ENCODE assay signal across 16 cellular contexts in genomic region chr17:11493947-11494346, GRCh38.
"Had no signal": no experiment of that assay in that cellular context is flagged by ENCODE, and none has a peak within 500 bp of the region (broad histone marks: within the 10 kb centered on the region; RNA-seq: fewer than 3 reads in every experiment).

No MANE protein-coding gene starts in this region.

- H3K9me3 ChIP-seq: tibial artery, uterus had no signal

- H3K27me3 Mint-ChIP-seq: activated naive CD4-positive, alpha-beta T cell treated with anti-CD3 and anti-CD28 coated beads, Interleukin-2, amount 50 U/mL, for 24 hours had no signal

- H3K4me3 Mint-ChIP-seq: activated CD8-positive, alpha-beta T cell treated with anti-CD3 and anti-CD28 coated beads, Interleukin-2, amount 10 ng/mL, durations not matched to agents 7 days and 5 days; activated naive CD4-positive, alpha-beta T cell treated with anti-CD3 and anti-CD28 coated beads, Interleukin-2, amount 50 U/mL, for 24 hours; neural crest cell had no signal

- H3K27ac Mint-ChIP-seq: activated naive CD4-positive, alpha-beta T cell treated with anti-CD3 and anti-CD28 coated beads, Interleukin-2, amount 50 U/mL, for 24 hours had no signal

- DNase-seq: activated CD4-positive, alpha-beta T cell treated with anti-CD3 and anti-CD28 coated beads for 48 hours; activated CD8-positive, alpha-beta memory T cell treated with anti-CD3 and anti-CD28 coated beads, Interleukin-2, amount 50 U/mL, for 4 hours; activated CD8-positive, alpha-beta T cell treated with anti-CD3 and anti-CD28 coated beads, Interleukin-2, amount 10 ng/mL, durations not matched to agents 7 days and 5 days; activated effector memory CD4-positive, alpha-beta T cell treated with anti-CD3 and anti-CD28 coated beads, Interleukin-2, amount 50 U/mL, for 16 hours; activated T-cell treated with anti-CD3 and anti-CD28 coated beads, Interleukin-2, amount 50 U/mL, for 48 hours; foreskin fibroblast; left colon; stimulated activated CD4-positive, alpha-beta T cell treated with anti-CD3 and anti-CD28 coated beads, Interleukin-4, amount 100 ng/mL, for 24 hours; stimulated activated naive CD4-positive, alpha-beta T cell; T-helper 1 cell; T1000; tibial artery; uterus had no signal

- H3K36me3 ChIP-seq: cardiac muscle cell, tibial artery, uterus had no signal

- H3K27ac ChIP-seq: cardiac muscle cell, tibial artery, uterus had no signal

- H3K4me1 ChIP-seq: tibial artery, uterus had no signal

- H3K36me3 Mint-ChIP-seq: activated naive CD4-positive, alpha-beta T cell treated with anti-CD3 and anti-CD28 coated beads, Interleukin-2, amount 50 U/mL, for 24 hours had no signal

- H3K27me3 ChIP-seq: tibial artery, uterus had no signal

- H3K4me3 ChIP-seq: cardiac muscle cell, tibial artery, uterus had no signal

- ATAC-seq: activated CD8-positive, alpha-beta T cell treated with anti-CD3 and anti-CD28 coated beads, Interleukin-2, amount 10 ng/mL, durations not matched to agents 7 days and 5 days; left colon had no signal

- H3K4me1 Mint-ChIP-seq: activated naive CD4-positive, alpha-beta T cell treated with anti-CD3 and anti-CD28 coated beads, Interleukin-2, amount 50 U/mL, for 24 hours had no signal
